11 cellular contexts compared by ENCODE assay signal in the genomic region with DNA sequence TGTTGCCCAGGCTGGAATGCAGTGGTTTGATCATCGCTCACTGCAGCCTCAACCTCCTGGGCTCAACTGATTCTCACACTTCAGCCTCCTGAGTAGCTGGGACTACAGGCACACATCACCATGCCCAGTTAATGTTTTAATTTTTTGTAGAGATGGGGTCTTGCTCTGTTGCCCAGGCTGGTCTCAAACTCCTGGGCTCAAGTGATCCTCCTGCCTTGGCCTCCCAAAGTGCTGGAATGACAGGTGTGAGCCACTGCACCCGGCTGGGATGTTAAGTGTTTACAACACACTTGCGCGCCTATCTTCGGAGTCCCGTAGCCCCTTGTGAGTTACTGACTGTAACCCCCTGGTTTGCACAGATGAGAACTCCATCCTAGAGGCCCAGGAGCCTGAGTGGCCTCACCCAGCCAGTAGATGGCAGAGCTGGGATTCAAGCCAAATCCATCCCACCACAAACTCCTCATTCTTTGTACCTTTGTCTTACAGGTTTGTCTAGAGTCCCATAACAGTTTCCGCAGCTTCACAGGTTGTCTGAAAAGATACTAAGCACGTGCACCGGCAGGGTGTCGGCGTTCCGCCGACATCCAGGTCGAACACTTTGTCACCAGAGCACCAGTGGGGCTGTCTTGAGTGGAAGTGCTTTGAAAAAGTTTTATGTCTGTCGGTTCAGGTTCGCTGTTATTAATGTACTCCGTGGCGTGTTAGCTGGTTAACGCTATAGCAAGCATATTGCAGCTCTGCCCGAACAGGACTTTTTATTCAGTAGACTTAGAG. TPM values are rescaled to one million over a fixed set of nuclear protein-coding genes. Genes with fewer than 3 reads are reported as not detected.
DNase-seq lines count a peak whose midpoint lies in the region; ATAC-seq and TF ChIP-seq lines count a peak whose summit lies in the region.
"Had no signal": no experiment of that assay in that cellular context is flagged by ENCODE, and none has a peak within 500 bp of the region (broad histone marks: within the 10 kb centered on the region; RNA-seq: fewer than 3 reads in every experiment).

No MANE protein-coding gene starts in this region.

- no peaks in the 10 kb centered on the region for H3K9me3 Mint-ChIP-seq in neural crest cell

- no peak overlapping the region for H3K27ac Mint-ChIP-seq in neural crest cell (ENCODE audit: unreplicated experiment)

- CTCF ChIA-PET in HEK293T (lab: Yijun Ruan, JAX) (no interaction called here), RWPE1 (lab: Yijun Ruan, JAX) (interaction anchor here (0.7 kb wide), 1 partner anchor 41 kb away, joined by 3 read pairs; no protein-coding TSS in a partner anchor)

- peaks cover 18% of the 10 kb centered on the region for H3K4me1 Mint-ChIP-seq in neural crest cell

- H3K36me3 Mint-ChIP-seq in neural crest cell (ENCODE audit: low read depth): no peaks in the 10 kb centered on the region

- DNase-seq in NCI-H748 (lab: John Stamatoyannopoulos, UW; ENCODE audit: unreplicated experiment) (peak; percentile 25), NCI-H748 treated with DMSO at 0.1 percent for 48 hours (lab: John Stamatoyannopoulos, UW) (no peak), HEK293T (ENCODE audit: extremely low spot score) (peak; percentile 48), UCSD-AML1 (lab: John Stamatoyannopoulos, UW; ENCODE audit: unreplicated experiment) (peak; percentile 31), neural crest cell (ENCODE audit: low read depth, low spot score) (no peak), RWPE1 (ENCODE audit: low spot score) (no peak)
- DNase-seq: left ventricle myocardium inferior, NCI-H510A had no signal

- no peak overlapping the region for H3K27ac ChIP-seq in RWPE1
- H3K27ac ChIP-seq: left ventricle myocardium inferior had no signal

- POLR2A ChIA-PET in HEK293T (lab: Yijun Ruan, JAX) (no interaction called here), RWPE1 (lab: Yijun Ruan, JAX; ENCODE audit: low non-redundant PET) (interaction anchor here (0.6 kb wide), 1 partner anchor 196 kb away, joined by 5 read pairs; no protein-coding TSS in a partner anchor)

- H3K4me3 Mint-ChIP-seq in neural crest cell: no peak overlapping the region

- peak; percentile 53 for TF ChIP-seq CTCF in neural crest cell (conservative IDR thresholded peaks at IDR 0.05)
- no peak for TF ChIP-seq CTCF in RWPE1 (conservative IDR thresholded peaks at IDR 0.05; ENCODE audit: low read depth)

- H3K27me3 Mint-ChIP-seq in neural crest cell (ENCODE audit: low read depth): no peaks in the 10 kb centered on the region

- ATAC-seq in GM21423 (IDR thresholded peaks at IDR 0.05; ENCODE audit: unreplicated experiment) (no peak), GM21447 (IDR thresholded peaks at IDR 0.05; ENCODE audit: unreplicated experiment) (no peak)

TF ChIP-seq in HEK293T, 16 proteins besides CTCF, POLR2A, EP300 and RAD21:
- TF ChIP-seq FOXK2 (IDR thresholded peaks at IDR 0.05): no peak
- no peak for TF ChIP-seq ZNF384 (IDR thresholded peaks at IDR 0.05)
- no peak for TF ChIP-seq FOXA1 (IDR thresholded peaks at IDR 0.05)
- TF ChIP-seq ARNT (IDR thresholded peaks at IDR 0.05): no peak
- no peak for TF ChIP-seq LEF1 (IDR thresholded peaks at IDR 0.05; ENCODE audit: borderline replicate concordance)
- TF ChIP-seq SP1 (IDR thresholded peaks at IDR 0.05): no peak
- TF ChIP-seq HDGF (IDR thresholded peaks at IDR 0.05; ENCODE audit: borderline replicate concordance): no peak
- no peak for TF ChIP-seq FOXM1 (IDR thresholded peaks at IDR 0.05; ENCODE audit: borderline replicate concordance)
- TF ChIP-seq, protein P1, sequence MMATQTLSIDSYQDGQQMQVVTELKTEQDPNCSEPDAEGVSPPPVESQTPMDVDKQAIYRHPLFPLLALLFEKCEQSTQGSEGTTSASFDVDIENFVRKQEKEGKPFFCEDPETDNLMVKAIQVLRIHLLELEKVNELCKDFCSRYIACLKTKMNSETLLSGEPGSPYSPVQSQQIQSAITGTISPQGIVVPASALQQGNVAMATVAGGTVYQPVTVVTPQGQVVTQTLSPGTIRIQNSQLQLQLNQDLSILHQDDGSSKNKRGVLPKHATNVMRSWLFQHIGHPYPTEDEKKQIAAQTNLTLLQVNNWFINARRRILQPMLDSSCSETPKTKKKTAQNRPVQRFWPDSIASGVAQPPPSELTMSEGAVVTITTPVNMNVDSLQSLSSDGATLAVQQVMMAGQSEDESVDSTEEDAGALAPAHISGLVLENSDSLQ (IDR thresholded peaks at IDR 0.05): no peak
- TF ChIP-seq CTBP1 (IDR thresholded peaks at IDR 0.05; ENCODE audit: borderline replicate concordance): no peak
- no peak for TF ChIP-seq SUZ12 (IDR thresholded peaks at IDR 0.05)
- no peak for TF ChIP-seq NFRKB (IDR thresholded peaks at IDR 0.05)
- TF ChIP-seq BHLHE40 (IDR thresholded peaks at IDR 0.05; ENCODE audit: borderline replicate concordance): no peak
- no peak for TF ChIP-seq ELF4 (IDR thresholded peaks at IDR 0.05)
- no peak for TF ChIP-seq TARDBP (IDR thresholded peaks at IDR 0.05)

RNA-seq across cellular contexts. Expression of a gene that starts 14.7 kb away (rescaled TPM):
- not detected in 2 replicates for total RNA-seq in neural crest cell
- total RNA-seq: dermis microvascular lymphatic vessel endothelial cell, left ventricle myocardium inferior had no signal

RNA-seq across cellular contexts. Expression of a gene that starts 22.3 kb away (rescaled TPM):
- total RNA-seq in neural crest cell: not detected in 2 replicates
- total RNA-seq: left ventricle myocardium inferior had no signal

RNA-seq across cellular contexts. Expression of a gene that starts 24.3 kb away (rescaled TPM):
- total RNA-seq in neural crest cell: 0.47 and 0.57 TPM in 2 replicates
- total RNA-seq: left ventricle myocardium inferior had no signal

RNA-seq across cellular contexts. Expression of a gene that starts 37.9 kb away (rescaled TPM):
- 107 and 111 TPM in 2 replicates for total RNA-seq in neural crest cell

RNA-seq across cellular contexts. Expression of a gene that starts 41.0 kb away (rescaled TPM):
- total RNA-seq in neural crest cell: not detected in 2 replicates
- total RNA-seq: dermis microvascular lymphatic vessel endothelial cell, left ventricle myocardium inferior had no signal

Comparison
In these comparisons a context has a peak if more than half of its experiments do, and no peak if none do; other contexts are left out.
1. DNase-seq: peak in NCI-H748 (single experiment), HEK293T (single experiment) and UCSD-AML1 (single experiment); none in NCI-H748 treated with DMSO at 0.1 percent for 48 hours (single experiment), neural crest cell (single experiment) and RWPE1 (single experiment).